In genomic region chr2:72825271-72826155, GRCh38 we compare ENCODE assay signal across 1 cellular context.
TF ChIP-seq lines count a peak whose summit lies in the region.

Gene EXOC6B (minus strand): TSS chr2:72826033.

TF ChIP-seq in HepG2, 621 proteins besides CTCF, POLR2A, EP300 and RAD21 (continued from another document and continues in another):
- TF ChIP-seq CSRNP2 (CRISPR knock-in tag; conservative IDR thresholded peaks at IDR 0.05; ENCODE audit: low read depth) (no peak), RBM22 (optimal IDR thresholded peaks at IDR 0.05; ENCODE audit: low read length) (no peak), RFXAP (CRISPR knock-in tag; IDR thresholded peaks at IDR 0.05; ENCODE audit: borderline replicate concordance) (no peak; the same call in 1 of the 2 replicates), CBX1 (IDR thresholded peaks at IDR 0.05; ENCODE audit: low read depth) (no peak), POGK (CRISPR knock-in tag; conservative IDR thresholded peaks at IDR 0.05) (peak; percentile 82; the same call in 1 of the 2 replicates), MTF2 (CRISPR knock-in tag; IDR thresholded peaks at IDR 0.05; ENCODE audit: borderline replicate concordance) (peak; percentile 100), ZNF773 (CRISPR knock-in tag; IDR thresholded peaks at IDR 0.05; ENCODE audit: borderline replicate concordance) (0 out of 2 replicates have a peak, but pooled peaks have one; percentile 33), ZNF225 (CRISPR knock-in tag; IDR thresholded peaks at IDR 0.05) (peak; percentile 73; the same call in 1 of the 2 replicates), ZBTB4 (CRISPR knock-in tag; IDR thresholded peaks at IDR 0.05; ENCODE audit: borderline replicate concordance) (no peak; the same call in 1 of the 2 replicates), ZNF432 (CRISPR knock-in tag; IDR thresholded peaks at IDR 0.05; ENCODE audit: borderline replicate concordance) (no peak), REPIN1 (CRISPR knock-in tag; IDR thresholded peaks at IDR 0.05; ENCODE audit: borderline replicate concordance, low read depth) (peak; percentile 93), TBP (CRISPR knock-in tag; IDR thresholded peaks at IDR 0.05) (no peak), ZNF790 (CRISPR knock-in tag; IDR thresholded peaks at IDR 0.05; ENCODE audit: borderline replicate concordance) (peak; percentile 23; the same call in 1 of the 2 replicates), SOX6 (IDR thresholded peaks at IDR 0.05) (no peak), SOX6 (CRISPR knock-in tag; IDR thresholded peaks at IDR 0.05) (peak; percentile 78), POLR2AphosphoS2 (IDR thresholded peaks at IDR 0.05; ENCODE audit: low read depth, low read length) (no peak), NPAS2 (CRISPR knock-in tag; IDR thresholded peaks at IDR 0.05; ENCODE audit: borderline replicate concordance) (no peak), ZNF747 (CRISPR knock-in tag; IDR thresholded peaks at IDR 0.05; ENCODE audit: borderline replicate concordance) (peak; percentile 45; the same call in 1 of the 2 replicates), ZNF598 (CRISPR knock-in tag; IDR thresholded peaks at IDR 0.05; ENCODE audit: borderline replicate concordance) (peak; percentile 89; the same call in 1 of the 2 replicates), PATZ1 (CRISPR knock-in tag; IDR thresholded peaks at IDR 0.05) (peak; percentile 97), FOXJ3 (CRISPR knock-in tag; IDR thresholded peaks at IDR 0.05; ENCODE audit: borderline replicate concordance) (no peak; the same call in 1 of the 2 replicates), ZIK1 (CRISPR knock-in tag; IDR thresholded peaks at IDR 0.05; ENCODE audit: borderline replicate concordance, low read depth) (peak; percentile 90; the same call in 1 of the 2 replicates), KAT7 (CRISPR knock-in tag; IDR thresholded peaks at IDR 0.05; ENCODE audit: borderline replicate concordance) (peak; percentile 99), ZNF781 (CRISPR knock-in tag; IDR thresholded peaks at IDR 0.05; ENCODE audit: borderline replicate concordance, not compliant biosample characterization) (no peak), LCORL (IDR thresholded peaks at IDR 0.05) (no peak), LCORL (CRISPR knock-in tag; IDR thresholded peaks at IDR 0.05) (peak; percentile 92), REL (CRISPR knock-in tag; conservative IDR thresholded peaks at IDR 0.05) (no peak; the same call in 1 of the 2 replicates), ELF1 (CRISPR knock-in tag; IDR thresholded peaks at IDR 0.05) (peak; percentile 80), ZNF7 (CRISPR knock-in tag; IDR thresholded peaks at IDR 0.05) (0 out of 2 replicates have a peak, but pooled peaks have one; percentile 25), MED1 (CRISPR knock-in tag; IDR thresholded peaks at IDR 0.05) (peak; percentile 28; the same call in 1 of the 2 replicates), ZBTB14 (CRISPR knock-in tag; IDR thresholded peaks at IDR 0.05) (no peak), ZZZ3 (CRISPR knock-in tag; IDR thresholded peaks at IDR 0.05; ENCODE audit: borderline replicate concordance) (peak; percentile 49; the same call in 1 of the 2 replicates), GTF3A (CRISPR knock-in tag; conservative IDR thresholded peaks at IDR 0.05) (peak; percentile 82; the same call in 1 of the 2 replicates), KDM3A (CRISPR knock-in tag; IDR thresholded peaks at IDR 0.05; ENCODE audit: low read depth) (peak; percentile 75), ZNF75D (CRISPR knock-in tag; IDR thresholded peaks at IDR 0.05; ENCODE audit: borderline replicate concordance) (no peak), NCOA1 (CRISPR knock-in tag; IDR thresholded peaks at IDR 0.05) (peak; percentile 97), XBP1 (CRISPR knock-in tag; IDR thresholded peaks at IDR 0.05) (no peak), MZF1 (CRISPR knock-in tag; IDR thresholded peaks at IDR 0.05; ENCODE audit: borderline replicate concordance) (no peak; the same call in 1 of the 2 replicates), BATF2 (CRISPR knock-in tag; IDR thresholded peaks at IDR 0.05) (0 out of 2 replicates have a peak, but pooled peaks have one; percentile 8), PCBP2 (optimal IDR thresholded peaks at IDR 0.05; ENCODE audit: low read depth, low read length, poor library complexity, severe bottlenecking) (no peak), AGO2 (optimal IDR thresholded peaks at IDR 0.05; ENCODE audit: low read depth, low read length) (peak; percentile 58), ZFP41 (CRISPR knock-in tag; IDR thresholded peaks at IDR 0.05; ENCODE audit: borderline replicate concordance) (no peak), KAT2B (IDR thresholded peaks at IDR 0.05; ENCODE audit: borderline replicate concordance, low read depth, low read length) (no peak), ZNF407 (CRISPR knock-in tag; IDR thresholded peaks at IDR 0.05; ENCODE audit: not compliant biosample characterization) (peak; percentile 90)
